1 cellular context compared by ENCODE assay signal in genomic region chr16:3578610-3579551, GRCh38.
TF ChIP-seq lines count a peak whose summit lies in the region.

No MANE protein-coding gene starts in this region.

TF ChIP-seq in GM12878, 131 proteins besides CTCF, POLR2A, EP300 and RAD21 (continued from another document and continues in another):
- TF ChIP-seq ZBTB40 (IDR thresholded peaks at IDR 0.05; ENCODE audit: borderline replicate concordance) (no peak), PBX3 (IDR thresholded peaks at IDR 0.05; ENCODE audit: insufficient replicate concordance, low read depth, low read length) (no peak), EED (IDR thresholded peaks at IDR 0.05; ENCODE audit: low read depth) (peak; percentile 83), ETV6 (conservative IDR thresholded peaks at IDR 0.05 in 1 of 2, IDR thresholded peaks at IDR 0.05 in 1 of 2; ENCODE audit: borderline replicate concordance in 1 of 2, low read depth in 1 of 2) (0 out of 4 replicates have a peak, but pooled peaks of 1 of the 2 experiments have one; percentile 42), EGR1 (IDR thresholded peaks at IDR 0.05; ENCODE audit: borderline replicate concordance in 1 of 2, low read depth in 2 of 2, low read length in 2 of 2) (peak in 1 of 2 experiments; percentile 54; a peak in 1 of 3 replicates), CBFB (IDR thresholded peaks at IDR 0.05; ENCODE audit: low read depth) (peak; percentile 77; the same call in 1 of the 2 replicates), TBL1XR1 (IDR thresholded peaks at IDR 0.05; ENCODE audit: low read depth, low read length) (no peak), NFIC (IDR thresholded peaks at IDR 0.05; ENCODE audit: low read depth, low read length) (no peak), NR2C1 (IDR thresholded peaks at IDR 0.05) (no peak), SPI1 (IDR thresholded peaks at IDR 0.05; ENCODE audit: borderline replicate concordance, insufficient read depth, low read depth, low read length) (no peak), NR2C2 (IDR thresholded peaks at IDR 0.05; ENCODE audit: borderline replicate concordance, control insufficient read depth, insufficient read length, low read depth) (no peak), GATAD2B (conservative IDR thresholded peaks at IDR 0.05; ENCODE audit: low read depth) (peak; percentile 44; the same call in 1 of the 2 replicates), IKZF1 (conservative IDR thresholded peaks at IDR 0.05) (peak; percentile 80), HSF1 (IDR thresholded peaks at IDR 0.05; ENCODE audit: low read depth, low read length) (no peak), EZH2 (IDR thresholded peaks at IDR 0.05; ENCODE audit: borderline replicate concordance, control insufficient read depth, low read depth, low read length) (no peak), E4F1 (IDR thresholded peaks at IDR 0.05; ENCODE audit: borderline replicate concordance, partially characterized antibody) (no peak), BHLHE40 (IDR thresholded peaks at IDR 0.05; ENCODE audit: borderline replicate concordance in 1 of 2, low read depth in 2 of 2, low read length in 1 of 2) (peak in 1 of 2 experiments; percentile 40; a peak in 1 of 4 replicates), IRF4 (IDR thresholded peaks at IDR 0.05; ENCODE audit: low read depth, low read length) (no peak), MYB (IDR thresholded peaks at IDR 0.05; ENCODE audit: borderline replicate concordance, low read depth, low read length) (no peak), FOS (IDR thresholded peaks at IDR 0.05; ENCODE audit: borderline replicate concordance, extremely low read depth, insufficient read length) (no peak), TCF7 (IDR thresholded peaks at IDR 0.05; ENCODE audit: borderline replicate concordance) (no peak), YY1 (IDR thresholded peaks at IDR 0.05; ENCODE audit: low read depth, low read length) (no peak), SMAD5 (IDR thresholded peaks at IDR 0.05; ENCODE audit: low read depth) (no peak), GABPA (IDR thresholded peaks at IDR 0.05; ENCODE audit: low read depth) (no peak), SREBF2 (IDR thresholded peaks at IDR 0.05; ENCODE audit: low read length) (no peak), PRDM15 (CRISPR knock-in tag; IDR thresholded peaks at IDR 0.05) (no peak), ELK1 (IDR thresholded peaks at IDR 0.05; ENCODE audit: low read depth, low read length) (no peak), CEBPZ (IDR thresholded peaks at IDR 0.05; ENCODE audit: low read depth, low read length) (no peak), KDM1A (IDR thresholded peaks at IDR 0.05; ENCODE audit: borderline replicate concordance) (no peak), ZZZ3 (IDR thresholded peaks at IDR 0.05; ENCODE audit: control insufficient read depth, insufficient read length, low read depth) (no peak), CUX1 (IDR thresholded peaks at IDR 0.05; ENCODE audit: insufficient replicate concordance, low read depth, low read length) (no peak)
